17 cellular contexts compared by ENCODE assay signal in the genomic region with DNA sequence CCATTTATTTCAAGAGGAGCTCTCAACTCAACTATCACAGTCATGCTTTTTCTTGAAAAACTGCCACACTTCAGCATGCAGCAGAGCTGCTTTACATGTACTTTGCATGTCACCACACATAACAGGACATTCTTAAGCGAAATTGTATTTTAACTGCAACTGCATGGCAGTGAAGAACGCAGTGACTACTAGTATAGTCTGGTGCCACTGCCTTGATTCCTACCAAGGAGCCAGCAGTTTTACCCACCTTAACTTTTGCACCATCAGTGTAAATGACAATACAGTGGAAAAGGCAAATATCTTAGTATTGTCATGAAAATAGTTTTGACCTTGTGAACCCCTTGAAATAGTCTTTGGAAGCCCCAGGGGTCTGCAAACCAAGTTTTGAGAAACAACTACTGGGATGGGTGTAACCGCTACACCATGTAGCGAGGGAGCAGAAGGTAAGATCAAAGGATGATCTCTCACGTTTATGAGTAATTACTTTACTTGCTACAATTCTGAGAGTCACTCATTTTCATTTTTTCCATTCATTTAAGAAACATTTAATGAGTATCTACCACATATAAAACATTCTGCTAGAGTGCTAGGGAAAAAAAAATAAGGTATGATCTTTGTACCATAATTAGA. TPM values are rescaled to one million over a fixed set of nuclear protein-coding genes. Genes with fewer than 3 reads are reported as not detected.
DNase-seq lines count a peak whose midpoint lies in the region; ATAC-seq lines count a peak whose summit lies in the region.
"Had no signal": no experiment of that assay in that cellular context is flagged by ENCODE, and none has a peak within 500 bp of the region (broad histone marks: within the 10 kb centered on the region; RNA-seq: fewer than 3 reads in every experiment).

No MANE protein-coding gene starts in this region.

- CTCF ChIA-PET in activated naive CD4-positive, alpha-beta T cell treated with anti-CD3 and anti-CD28 coated beads for 36 hours (lab: Charles Lee), result interaction anchor here (0.6 kb wide), 3 partner anchors 50 to 1157 kb away, joined by 3 to 4 read pairs (median 3); a partner anchor contains a TSS
- CTCF ChIA-PET in activated naive CD4-positive, alpha-beta T cell treated with anti-CD3 and anti-CD28 coated beads, Interleukin-2, amount 10 ng/mL, durations not matched to agents 7 days and 5 days (lab: Charles Lee), result no interaction called here

- peak; percentile 76 for ATAC-seq in activated T-helper 17 cell treated with anti-CD3 and anti-CD28 coated beads, Interleukin-2, amount 50 U/mL, for 72 hours (replicated peaks)

- H3K27ac Mint-ChIP-seq in activated naive CD4-positive, alpha-beta T cell treated with anti-CD3 and anti-CD28 coated beads for 36 hours, result peak overlapping the region; percentile 30
- H3K27ac Mint-ChIP-seq in activated naive CD4-positive, alpha-beta T cell treated with anti-CD3 and anti-CD28 coated beads, Interleukin-2, amount 10 ng/mL, durations not matched to agents 7 days and 5 days, result no peak overlapping the region
- H3K27ac Mint-ChIP-seq in activated T-helper 17 cell treated with anti-CD3 and anti-CD28 coated beads, Interleukin-2, amount 50 U/mL, for 72 hours, result no peak overlapping the region
- H3K27ac Mint-ChIP-seq in stimulated activated naive CD8-positive, alpha-beta T cell treated with anti-CD3 and anti-CD28 coated beads, Interleukin-15, Interleukin-2, amounts not matched to agents 100 ng/mL and 50 ng/mL, for 24 hours, result peak overlapping the region; percentile 26

- peak; percentile 41 for DNase-seq in activated naive CD4-positive, alpha-beta T cell treated with anti-CD3 and anti-CD28 coated beads for 36 hours
- DNase-seq in activated naive CD4-positive, alpha-beta T cell treated with anti-CD3 and anti-CD28 coated beads, Interleukin-2, amount 10 ng/mL, durations not matched to agents 7 days and 5 days, result no peak
- DNase-seq in NCI-H526 treated with DMSO at 0.1 percent for 48 hours (lab: John Stamatoyannopoulos, UW), result peak; percentile 60
- no peak for DNase-seq in UCSD-AML1 (lab: John Stamatoyannopoulos, UW; ENCODE audit: unreplicated experiment)
- no peak for DNase-seq in epidermal melanocyte (ENCODE audit: insufficient read length, low spot score)
- DNase-seq: ACHN, C1 segment of cervical spinal cord, DMS79, MM.1S, NCI-H1092 treated with DMSO at 0.1 percent for 48 hours, NCI-H146, NCI-H2081, NCI-H2171 treated with DMSO at 0.1 percent for 48 hours, NCI-H446, Peyer's patch had no signal

- intact Hi-C loops in activated naive CD4-positive, alpha-beta T cell treated with anti-CD3 and anti-CD28 coated beads for 36 hours (cut with micrococcal nuclease), result loop anchor here (1.0 to 2.0 kb wide), 3 partner anchors 51 to 467 kb away; a partner anchor contains a TSS

- H3K9me3 Mint-ChIP-seq in activated naive CD4-positive, alpha-beta T cell treated with anti-CD3 and anti-CD28 coated beads for 36 hours, result no peaks in the 10 kb centered on the region
- peaks cover 2% of the 10 kb centered on the region for H3K9me3 Mint-ChIP-seq in activated naive CD4-positive, alpha-beta T cell treated with anti-CD3 and anti-CD28 coated beads, Interleukin-2, amount 10 ng/mL, durations not matched to agents 7 days and 5 days
- H3K9me3 Mint-ChIP-seq in activated T-helper 17 cell treated with anti-CD3 and anti-CD28 coated beads, Interleukin-2, amount 50 U/mL, for 72 hours, result no peaks in the 10 kb centered on the region
- H3K9me3 Mint-ChIP-seq in stimulated activated naive CD8-positive, alpha-beta T cell treated with anti-CD3 and anti-CD28 coated beads, Interleukin-15, Interleukin-2, amounts not matched to agents 100 ng/mL and 50 ng/mL, for 24 hours, result no peaks in the 10 kb centered on the region

- H3K4me3 Mint-ChIP-seq in activated naive CD4-positive, alpha-beta T cell treated with anti-CD3 and anti-CD28 coated beads for 36 hours, result no peak overlapping the region
- H3K4me3 Mint-ChIP-seq in activated naive CD4-positive, alpha-beta T cell treated with anti-CD3 and anti-CD28 coated beads, Interleukin-2, amount 10 ng/mL, durations not matched to agents 7 days and 5 days, result no peak overlapping the region
- no peak overlapping the region for H3K4me3 Mint-ChIP-seq in activated T-helper 17 cell treated with anti-CD3 and anti-CD28 coated beads, Interleukin-2, amount 50 U/mL, for 72 hours
- H3K4me3 Mint-ChIP-seq in stimulated activated naive CD8-positive, alpha-beta T cell treated with anti-CD3 and anti-CD28 coated beads, Interleukin-15, Interleukin-2, amounts not matched to agents 100 ng/mL and 50 ng/mL, for 24 hours, result no peak overlapping the region

- H3K27me3 Mint-ChIP-seq in activated naive CD4-positive, alpha-beta T cell treated with anti-CD3 and anti-CD28 coated beads for 36 hours (ENCODE audit: low read depth), result no peaks in the 10 kb centered on the region
- H3K27me3 Mint-ChIP-seq in activated naive CD4-positive, alpha-beta T cell treated with anti-CD3 and anti-CD28 coated beads, Interleukin-2, amount 10 ng/mL, durations not matched to agents 7 days and 5 days, result no peaks in the 10 kb centered on the region
- no peaks in the 10 kb centered on the region for H3K27me3 Mint-ChIP-seq in activated T-helper 17 cell treated with anti-CD3 and anti-CD28 coated beads, Interleukin-2, amount 50 U/mL, for 72 hours
- no peaks in the 10 kb centered on the region for H3K27me3 Mint-ChIP-seq in stimulated activated naive CD8-positive, alpha-beta T cell treated with anti-CD3 and anti-CD28 coated beads, Interleukin-15, Interleukin-2, amounts not matched to agents 100 ng/mL and 50 ng/mL, for 24 hours

- H3K4me1 Mint-ChIP-seq in activated naive CD4-positive, alpha-beta T cell treated with anti-CD3 and anti-CD28 coated beads for 36 hours (ENCODE audit: low read depth), result peaks cover 11% of the 10 kb centered on the region
- peaks cover 5% of the 10 kb centered on the region for H3K4me1 Mint-ChIP-seq in activated naive CD4-positive, alpha-beta T cell treated with anti-CD3 and anti-CD28 coated beads, Interleukin-2, amount 10 ng/mL, durations not matched to agents 7 days and 5 days
- H3K4me1 Mint-ChIP-seq in activated T-helper 17 cell treated with anti-CD3 and anti-CD28 coated beads, Interleukin-2, amount 50 U/mL, for 72 hours, result no peaks in the 10 kb centered on the region
- peaks cover 8% of the 10 kb centered on the region for H3K4me1 Mint-ChIP-seq in stimulated activated naive CD8-positive, alpha-beta T cell treated with anti-CD3 and anti-CD28 coated beads, Interleukin-15, Interleukin-2, amounts not matched to agents 100 ng/mL and 50 ng/mL, for 24 hours (ENCODE audit: low read depth)

- H3K36me3 Mint-ChIP-seq in activated naive CD4-positive, alpha-beta T cell treated with anti-CD3 and anti-CD28 coated beads for 36 hours (ENCODE audit: low read depth), result peaks cover 16% of the 10 kb centered on the region
- H3K36me3 Mint-ChIP-seq in activated naive CD4-positive, alpha-beta T cell treated with anti-CD3 and anti-CD28 coated beads, Interleukin-2, amount 10 ng/mL, durations not matched to agents 7 days and 5 days, result peaks cover 8% of the 10 kb centered on the region
- H3K36me3 Mint-ChIP-seq in activated T-helper 17 cell treated with anti-CD3 and anti-CD28 coated beads, Interleukin-2, amount 50 U/mL, for 72 hours (ENCODE audit: low read depth), result peaks cover 49% of the 10 kb centered on the region
- peaks cover 42% of the 10 kb centered on the region for H3K36me3 Mint-ChIP-seq in stimulated activated naive CD8-positive, alpha-beta T cell treated with anti-CD3 and anti-CD28 coated beads, Interleukin-15, Interleukin-2, amounts not matched to agents 100 ng/mL and 50 ng/mL, for 24 hours (ENCODE audit: low read depth)

RNA-seq across cellular contexts. Expression of a gene that starts 32.3 kb away (rescaled TPM):
- not detected for total RNA-seq in activated naive CD4-positive, alpha-beta T cell treated with anti-CD3 and anti-CD28 coated beads for 36 hours
- total RNA-seq in activated T-helper 17 cell treated with anti-CD3 and anti-CD28 coated beads, Interleukin-2, amount 50 U/mL, for 72 hours, result not detected
- total RNA-seq: Peyer's patch had no signal

RNA-seq across cellular contexts. Expression of a gene that starts 50.0 kb away (rescaled TPM):
- 10 to 100 TPM in 1 of 2 experiments, 1 to 10 TPM in 1; 9.4 to 11.2 TPM for total RNA-seq in activated naive CD4-positive, alpha-beta T cell treated with anti-CD3 and anti-CD28 coated beads for 36 hours
- 1 to 10 TPM; 6.3 to 8.9 TPM for total RNA-seq in activated T-helper 17 cell treated with anti-CD3 and anti-CD28 coated beads, Interleukin-2, amount 50 U/mL, for 72 hours

Comparison
In these comparisons a context has a peak if more than half of its experiments do, and no peak if none do; other contexts are left out.
1. DNase-seq: peak in activated naive CD4-positive, alpha-beta T cell treated with anti-CD3 and anti-CD28 coated beads for 36 hours (single experiment) and NCI-H526 treated with DMSO at 0.1 percent for 48 hours (single experiment); none in activated naive CD4-positive, alpha-beta T cell treated with anti-CD3 and anti-CD28 coated beads, Interleukin-2, amount 10 ng/mL, durations not matched to agents 7 days and 5 days (single experiment), UCSD-AML1 (single experiment) and epidermal melanocyte (single experiment).
2. H3K27ac Mint-ChIP-seq: peak in activated naive CD4-positive, alpha-beta T cell treated with anti-CD3 and anti-CD28 coated beads for 36 hours (single experiment) and stimulated activated naive CD8-positive, alpha-beta T cell treated with anti-CD3 and anti-CD28 coated beads, Interleukin-15, Interleukin-2, amounts not matched to agents 100 ng/mL and 50 ng/mL, for 24 hours (single experiment); none in activated naive CD4-positive, alpha-beta T cell treated with anti-CD3 and anti-CD28 coated beads, Interleukin-2, amount 10 ng/mL, durations not matched to agents 7 days and 5 days (single experiment) and activated T-helper 17 cell treated with anti-CD3 and anti-CD28 coated beads, Interleukin-2, amount 50 U/mL, for 72 hours (single experiment).